Comparison of ENCODE assay signal across 18 cellular contexts in genomic region chr4:108163352-108163751, GRCh38. TPM values are rescaled to one million over a fixed set of nuclear protein-coding genes. Genes with fewer than 3 reads are reported as not detected.
DNase-seq lines count a peak whose midpoint lies in the region; ATAC-seq lines count a peak whose summit lies in the region.
"Had no signal": no experiment of that assay in that cellular context is flagged by ENCODE, and none has a peak within 500 bp of the region (broad histone marks: within the 10 kb centered on the region; RNA-seq: fewer than 3 reads in every experiment).

No MANE protein-coding gene starts in this region.

- peak overlapping the region; percentile 97 for H3K4me3 Mint-ChIP-seq in activated CD4-positive, alpha-beta T cell treated with anti-CD3 and anti-CD28 coated beads, Interleukin-2, amount 10 ng/mL, durations not matched to agents 24 days and 14 days
- peak overlapping the region; percentile 82 to 100 (median 98) for H3K4me3 Mint-ChIP-seq in CD4-positive, alpha-beta memory T cell
- H3K4me3 Mint-ChIP-seq in activated CD4-positive, alpha-beta memory T cell treated with anti-CD3 and anti-CD28 coated beads, Interleukin-2, amount 10 ng/mL, durations not matched to agents 7 days and 5 days, result peak overlapping the region; percentile 68
- H3K4me3 Mint-ChIP-seq: WTC11 had no signal

- H3K36me3 ChIP-seq in CD4-positive, alpha-beta memory T cell (ENCODE audit: insufficient read depth, low read length), result peaks cover 3% of the 10 kb centered on the region

- CTCF ChIA-PET in CD4-positive, alpha-beta memory T cell (lab: Charles Lee; ENCODE audit: partially characterized antibody), result interaction anchor here (1.4 to 8.6 kb wide), 3 partner anchors 8 to 107 kb away, joined by 3 to 64 read pairs (median 4); no protein-coding TSS in a partner anchor
- CTCF ChIA-PET in activated CD4-positive, alpha-beta memory T cell treated with anti-CD3 and anti-CD28 coated beads, Interleukin-2, amount 10 ng/mL, durations not matched to agents 7 days and 5 days (lab: Charles Lee), result interaction anchor here (1.7 kb wide), 1 partner anchor 18 kb away, joined by 4 read pairs; no protein-coding TSS in a partner anchor

- POLR2A ChIA-PET in CD4-positive, alpha-beta memory T cell (lab: Charles Lee; ENCODE audit: partially characterized antibody), result interaction anchor here (0.7 to 19.9 kb wide), 8 partner anchors 9 to 192 kb away, joined by 3 to 460 read pairs (median 5); no protein-coding TSS in a partner anchor
- POLR2A ChIA-PET in activated CD4-positive, alpha-beta memory T cell treated with anti-CD3 and anti-CD28 coated beads, Interleukin-2, amount 10 ng/mL, durations not matched to agents 7 days and 5 days (lab: Charles Lee), result interaction anchor here (0.6 to 2.1 kb wide), 7 partner anchors 9 to 457 kb away, joined by 3 to 7 read pairs (median 4); partner anchors contain the start of gene RPL34

- no peaks in the 10 kb centered on the region for H3K9me3 ChIP-seq in CD4-positive, alpha-beta memory T cell (ENCODE audit: control insufficient read depth in 1 of 2, low read length in 2 of 2)
- H3K9me3 ChIP-seq in mononuclear cell (ENCODE audit: low read depth, low read length), result no peaks in the 10 kb centered on the region

- no peak for ATAC-seq in HG02678 (IDR thresholded peaks at IDR 0.05; ENCODE audit: unreplicated experiment)
- ATAC-seq: WTC11 had no signal

- H3K36me3 Mint-ChIP-seq in activated CD4-positive, alpha-beta T cell treated with anti-CD3 and anti-CD28 coated beads, Interleukin-2, amount 10 ng/mL, durations not matched to agents 24 days and 14 days (ENCODE audit: low read depth), result peaks cover 49% of the 10 kb centered on the region
- peaks cover 40 to 71% of the 10 kb centered on the region in 2 donors for H3K36me3 Mint-ChIP-seq in CD4-positive, alpha-beta memory T cell
- peaks cover 34% of the 10 kb centered on the region for H3K36me3 Mint-ChIP-seq in activated CD4-positive, alpha-beta memory T cell treated with anti-CD3 and anti-CD28 coated beads, Interleukin-2, amount 10 ng/mL, durations not matched to agents 7 days and 5 days (ENCODE audit: low read depth)
- H3K36me3 Mint-ChIP-seq: WTC11 had no signal

- intact Hi-C loops in activated CD4-positive, alpha-beta T cell treated with anti-CD3 and anti-CD28 coated beads, Interleukin-2, amount 10 ng/mL, durations not matched to agents 24 days and 14 days (cut with micrococcal nuclease), result no loop called here
- intact Hi-C loops in CD4-positive, alpha-beta memory T cell (cut with micrococcal nuclease), result no loop called here

- H3K27ac Mint-ChIP-seq in activated CD4-positive, alpha-beta T cell treated with anti-CD3 and anti-CD28 coated beads, Interleukin-2, amount 10 ng/mL, durations not matched to agents 24 days and 14 days, result peak overlapping the region; percentile 88
- peak overlapping the region; percentile 11 to 88 (median 76) for H3K27ac Mint-ChIP-seq in CD4-positive, alpha-beta memory T cell
- H3K27ac Mint-ChIP-seq in activated CD4-positive, alpha-beta memory T cell treated with anti-CD3 and anti-CD28 coated beads, Interleukin-2, amount 10 ng/mL, durations not matched to agents 7 days and 5 days, result peak overlapping the region; percentile 32
- H3K27ac Mint-ChIP-seq: WTC11 had no signal

- H3K4me1 ChIP-seq in CD4-positive, alpha-beta memory T cell (ENCODE audit: insufficient read depth, low read length), result peaks cover 51% of the 10 kb centered on the region
- peaks cover 22% of the 10 kb centered on the region for H3K4me1 ChIP-seq in mononuclear cell (ENCODE audit: insufficient read depth, low read length)

- peaks cover 54% of the 10 kb centered on the region for H3K4me1 Mint-ChIP-seq in activated CD4-positive, alpha-beta T cell treated with anti-CD3 and anti-CD28 coated beads, Interleukin-2, amount 10 ng/mL, durations not matched to agents 24 days and 14 days
- H3K4me1 Mint-ChIP-seq in CD4-positive, alpha-beta memory T cell, result peaks cover 19 to 80% (median 34%) of the 10 kb centered on the region in 4 donors
- peaks cover 64% of the 10 kb centered on the region for H3K4me1 Mint-ChIP-seq in activated CD4-positive, alpha-beta memory T cell treated with anti-CD3 and anti-CD28 coated beads, Interleukin-2, amount 10 ng/mL, durations not matched to agents 7 days and 5 days

- DNase-seq in activated CD4-positive, alpha-beta T cell treated with anti-CD3 and anti-CD28 coated beads, Interleukin-2, amount 10 ng/mL, durations not matched to agents 24 days and 14 days, result no peak
- no peak for DNase-seq in activated CD4-positive, alpha-beta T cell treated with anti-CD3 and anti-CD28 coated beads, Interleukin-2, amount 50 U/mL, for 4 hours
- no peak for DNase-seq in CD4-positive, alpha-beta memory T cell
- DNase-seq in activated CD4-positive, alpha-beta memory T cell treated with anti-CD3 and anti-CD28 coated beads, Interleukin-2, amount 10 ng/mL, durations not matched to agents 7 days and 5 days, result no peak
- no peak for DNase-seq in SK-N-DZ (ENCODE audit: low spot score)
- no peak for DNase-seq in inferior parietal cortex (ENCODE audit: extremely low spot score)
- DNase-seq: C1 segment of cervical spinal cord, dermis blood vessel endothelial cell, hippocampal formation, islet precursor cell, NCI-H1105 treated with DMSO at 0.1 percent for 48 hours, NCI-H524, posterior cingulate gyrus had no signal

- peak overlapping the region; percentile 32 to 81 for H3K4me3 ChIP-seq in CD4-positive, alpha-beta memory T cell (ENCODE audit: low read length in 2 of 2)
- peak overlapping the region; percentile 38 for H3K4me3 ChIP-seq in mononuclear cell (ENCODE audit: low read length)
- H3K4me3 ChIP-seq: cardiac muscle cell, lung had no signal

- H3K27ac ChIP-seq in CD4-positive, alpha-beta memory T cell (ENCODE audit: low read depth, low read length), result peak overlapping the region; percentile 43
- H3K27ac ChIP-seq: cardiac muscle cell had no signal

- H3K27me3 ChIP-seq in CD4-positive, alpha-beta memory T cell (ENCODE audit: insufficient read depth, low read length), result no peaks in the 10 kb centered on the region
- H3K27me3 ChIP-seq in mononuclear cell (ENCODE audit: insufficient read depth, low read length), result peaks cover 67% of the 10 kb centered on the region
- H3K27me3 ChIP-seq: cardiac muscle cell had no signal

- no peaks in the 10 kb centered on the region for H3K27me3 Mint-ChIP-seq in activated CD4-positive, alpha-beta T cell treated with anti-CD3 and anti-CD28 coated beads, Interleukin-2, amount 10 ng/mL, durations not matched to agents 24 days and 14 days
- peaks cover 0 to 6% of the 10 kb centered on the region in 2 donors for H3K27me3 Mint-ChIP-seq in CD4-positive, alpha-beta memory T cell
- H3K27me3 Mint-ChIP-seq in activated CD4-positive, alpha-beta memory T cell treated with anti-CD3 and anti-CD28 coated beads, Interleukin-2, amount 10 ng/mL, durations not matched to agents 7 days and 5 days, result peaks cover 10% of the 10 kb centered on the region

- no peaks in the 10 kb centered on the region for H3K9me3 Mint-ChIP-seq in activated CD4-positive, alpha-beta T cell treated with anti-CD3 and anti-CD28 coated beads, Interleukin-2, amount 10 ng/mL, durations not matched to agents 24 days and 14 days
- H3K9me3 Mint-ChIP-seq in CD4-positive, alpha-beta memory T cell, result peaks cover 0 to 2% (median 0%) of the 10 kb centered on the region in 8 donors
- H3K9me3 Mint-ChIP-seq in activated CD4-positive, alpha-beta memory T cell treated with anti-CD3 and anti-CD28 coated beads, Interleukin-2, amount 10 ng/mL, durations not matched to agents 7 days and 5 days, result no peaks in the 10 kb centered on the region
- H3K9me3 Mint-ChIP-seq: WTC11 had no signal

RNA-seq across cellular contexts. Expression of gene LEF1, which starts 5.4 kb away (rescaled TPM):
- 131 and 141 TPM in 2 replicates for total RNA-seq in activated CD4-positive, alpha-beta T cell treated with anti-CD3 and anti-CD28 coated beads, Interleukin-2, amount 10 ng/mL, durations not matched to agents 24 days and 14 days
- 100 to 1,000 TPM; 363 to 382 TPM for total RNA-seq in CD4-positive, alpha-beta memory T cell
- 100 to 1,000 TPM; 307 to 399 TPM for polyA plus RNA-seq in CD4-positive, alpha-beta memory T cell
- 10 to 100 TPM; 67.4 to 68.2 TPM for total RNA-seq in activated CD4-positive, alpha-beta memory T cell treated with anti-CD3 and anti-CD28 coated beads, Interleukin-2, amount 10 ng/mL, durations not matched to agents 7 days and 5 days
- 327 TPM for total RNA-seq in mononuclear cell
- 18.9 and 25.0 TPM in 2 replicates for polyA plus RNA-seq in SK-N-DZ (2014; cell fraction: cytosol; rRNA removed)
- polyA plus RNA-seq in SK-N-DZ (2014; cell fraction: nucleus; rRNA removed), result 15.0 and 20.2 TPM in 2 replicates

Comparison
In these comparisons a context has a peak if more than half of its experiments do, and no peak if none do; other contexts are left out.
1. H3K27ac Mint-ChIP-seq: peak in every context shown above with its lines; median percentile 88 in activated CD4-positive, alpha-beta T cell treated with anti-CD3 and anti-CD28 coated beads, Interleukin-2, amount 10 ng/mL, durations not matched to agents 24 days and 14 days; 76 in CD4-positive, alpha-beta memory T cell; 32 in activated CD4-positive, alpha-beta memory T cell treated with anti-CD3 and anti-CD28 coated beads, Interleukin-2, amount 10 ng/mL, durations not matched to agents 7 days and 5 days.